In the genomic region with DNA sequence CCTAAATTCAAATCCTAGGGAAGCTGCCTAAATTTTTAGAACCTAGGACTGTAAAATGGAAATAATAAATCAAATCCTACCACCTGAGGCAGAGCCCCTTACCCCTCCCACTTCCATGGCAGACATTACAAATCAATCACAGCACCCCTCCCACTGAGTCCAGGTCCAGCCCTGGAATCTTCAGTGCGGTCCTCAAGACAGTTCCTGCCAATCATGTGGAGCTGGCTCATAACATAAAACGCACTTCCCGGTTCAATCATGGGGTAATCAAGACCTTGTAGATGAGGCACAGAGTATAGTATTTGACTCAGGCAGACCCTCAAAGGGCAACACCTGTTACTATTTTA, we compare ENCODE assay signal across 32 cellular contexts.
"Had no signal": no experiment of that assay in that cellular context is flagged by ENCODE, and none has a peak within 500 bp of the region (broad histone marks: within the 10 kb centered on the region; RNA-seq: fewer than 3 reads in every experiment).

No MANE protein-coding gene starts in this region.

- H3K4me1 ChIP-seq: breast epithelium had no signal

- H3K4me3 ChIP-seq: ascending aorta, body of pancreas, breast epithelium had no signal

- ATAC-seq: activated CD4-positive, alpha-beta T cell treated with anti-CD3 and anti-CD28 coated beads for 36 hours; activated CD4-positive, CD25-positive, alpha-beta regulatory T cell treated with anti-CD3 and anti-CD28 coated beads, Interleukin-2, amount 50 U/mL, for 24 hours; activated CD8-positive, alpha-beta memory T cell treated with anti-CD3 and anti-CD28 coated beads, Interleukin-2, amount 10 ng/mL, durations not matched to agents 7 days and 5 days; activated CD8-positive, alpha-beta T cell treated with anti-CD3 and anti-CD28 coated beads, Interleukin-2, amount 10 ng/mL, durations not matched to agents 7 days and 5 days; activated naive CD8-positive, alpha-beta T cell treated with anti-CD3 and anti-CD28 coated beads, Interleukin-2, amount 50 U/mL, for 24 hours; body of pancreas; T-helper 17 cell; WTC11 had no signal

- H3K9me3 ChIP-seq: ascending aorta, body of pancreas, breast epithelium had no signal

- H3K36me3 ChIP-seq: ascending aorta, brain microvascular endothelial cell, breast epithelium, WERI-Rb-1 had no signal

- H3K4me1 Mint-ChIP-seq: activated CD4-positive, alpha-beta memory T cell treated with anti-CD3 and anti-CD28 coated beads, Interleukin-2, amount 10 ng/mL, durations not matched to agents 7 days and 5 days; activated CD4-positive, alpha-beta T cell treated with anti-CD3 and anti-CD28 coated beads for 36 hours; activated CD4-positive, alpha-beta T cell treated with anti-CD3 and anti-CD28 coated beads, Interleukin-2, amount 10 ng/mL, durations not matched to agents 7 days and 5 days; activated CD8-positive, alpha-beta memory T cell treated with anti-CD3 and anti-CD28 coated beads, Interleukin-2, amount 10 ng/mL, durations not matched to agents 7 days and 5 days; activated naive CD4-positive, alpha-beta T cell treated with anti-CD3 and anti-CD28 coated beads, Interleukin-2, amount 10 ng/mL, durations not matched to agents 7 days and 5 days; activated naive CD4-positive, alpha-beta T cell treated with anti-CD3 and anti-CD28 coated beads, Interleukin-2, amount 50 U/mL, for 24 hours; activated naive CD8-positive, alpha-beta T cell treated with anti-CD3 and anti-CD28 coated beads, Interleukin-2, amount 50 U/mL, for 24 hours had no signal

- H3K27ac Mint-ChIP-seq: activated CD4-positive, alpha-beta memory T cell treated with anti-CD3 and anti-CD28 coated beads, Interleukin-2, amount 10 ng/mL, durations not matched to agents 7 days and 5 days; activated CD4-positive, alpha-beta T cell treated with anti-CD3 and anti-CD28 coated beads for 36 hours; activated CD4-positive, alpha-beta T cell treated with anti-CD3 and anti-CD28 coated beads, Interleukin-2, amount 10 ng/mL, durations not matched to agents 7 days and 5 days; activated CD8-positive, alpha-beta memory T cell treated with anti-CD3 and anti-CD28 coated beads, Interleukin-2, amount 10 ng/mL, durations not matched to agents 7 days and 5 days; activated CD8-positive, alpha-beta T cell treated with anti-CD3 and anti-CD28 coated beads, Interleukin-2, amount 10 ng/mL, durations not matched to agents 7 days and 5 days; activated naive CD4-positive, alpha-beta T cell treated with anti-CD3 and anti-CD28 coated beads, Interleukin-2, amount 10 ng/mL, durations not matched to agents 7 days and 5 days; activated naive CD4-positive, alpha-beta T cell treated with anti-CD3 and anti-CD28 coated beads, Interleukin-2, amount 50 U/mL, for 24 hours; activated naive CD8-positive, alpha-beta T cell treated with anti-CD3 and anti-CD28 coated beads, Interleukin-2, amount 10 ng/mL, durations not matched to agents 7 days and 5 days; activated naive CD8-positive, alpha-beta T cell treated with anti-CD3 and anti-CD28 coated beads, Interleukin-2, amount 50 U/mL, for 24 hours; activated T-cell treated with anti-CD3 and anti-CD28 coated beads, Interleukin-2, amount 50 U/mL, for 24 hours; activated T-helper 2 cell treated with anti-CD3 and anti-CD28 coated beads, Interferon-gamma antibody, Interleukin-2, Interleukin-4, amounts not matched to agents 10 μg/mL and 5 μg/mL and 100 μg/mL, durations not matched to agents 14 hours and 24 hours and 36 hours; T-helper 17 cell; WTC11 had no signal

- H3K27me3 ChIP-seq: ascending aorta, body of pancreas, brain microvascular endothelial cell, breast epithelium had no signal

- H3K4me3 Mint-ChIP-seq: activated CD4-positive, alpha-beta memory T cell treated with anti-CD3 and anti-CD28 coated beads, Interleukin-2, amount 10 ng/mL, durations not matched to agents 7 days and 5 days; activated CD4-positive, alpha-beta T cell treated with anti-CD3 and anti-CD28 coated beads for 36 hours; activated CD4-positive, alpha-beta T cell treated with anti-CD3 and anti-CD28 coated beads, Interleukin-2, amount 10 ng/mL, durations not matched to agents 7 days and 5 days; activated CD8-positive, alpha-beta memory T cell treated with anti-CD3 and anti-CD28 coated beads, Interleukin-2, amount 10 ng/mL, durations not matched to agents 7 days and 5 days; activated CD8-positive, alpha-beta T cell treated with anti-CD3 and anti-CD28 coated beads, Interleukin-2, amount 10 ng/mL, durations not matched to agents 7 days and 5 days; activated naive CD4-positive, alpha-beta T cell treated with anti-CD3 and anti-CD28 coated beads, Interleukin-2, amount 10 ng/mL, durations not matched to agents 7 days and 5 days; activated naive CD4-positive, alpha-beta T cell treated with anti-CD3 and anti-CD28 coated beads, Interleukin-2, amount 50 U/mL, for 24 hours; activated naive CD8-positive, alpha-beta T cell treated with anti-CD3 and anti-CD28 coated beads, Interleukin-2, amount 10 ng/mL, durations not matched to agents 7 days and 5 days; activated naive CD8-positive, alpha-beta T cell treated with anti-CD3 and anti-CD28 coated beads, Interleukin-2, amount 50 U/mL, for 24 hours; activated T-cell treated with anti-CD3 and anti-CD28 coated beads, Interleukin-2, amount 50 U/mL, for 24 hours; T-helper 17 cell; WTC11 had no signal

- H3K27ac ChIP-seq: ascending aorta, body of pancreas, brain microvascular endothelial cell, breast epithelium, WERI-Rb-1 had no signal

- DNase-seq: activated CD4-positive, alpha-beta memory T cell treated with anti-CD3 and anti-CD28 coated beads, Interleukin-2, amount 10 ng/mL, durations not matched to agents 7 days and 5 days; activated CD4-positive, alpha-beta T cell treated with anti-CD3 and anti-CD28 coated beads for 1 hour; activated CD4-positive, alpha-beta T cell treated with anti-CD3 and anti-CD28 coated beads for 36 hours; activated CD4-positive, alpha-beta T cell treated with anti-CD3 and anti-CD28 coated beads for 48 hours; activated CD4-positive, alpha-beta T cell treated with anti-CD3 and anti-CD28 coated beads, Interleukin-2, amount 10 ng/mL, durations not matched to agents 7 days and 5 days; activated CD4-positive, alpha-beta T cell treated with anti-CD3 and anti-CD28 coated beads, Interleukin-2, amount 50 U/mL, for 48 hours; activated CD4-positive, CD25-positive, alpha-beta regulatory T cell; activated CD8-positive, alpha-beta memory T cell treated with anti-CD3 and anti-CD28 coated beads for 24 hours; activated CD8-positive, alpha-beta memory T cell treated with anti-CD3 and anti-CD28 coated beads, Interleukin-2, amount 10 ng/mL, durations not matched to agents 7 days and 5 days; activated CD8-positive, alpha-beta memory T cell treated with anti-CD3 and anti-CD28 coated beads, Interleukin-2, amount 50 U/mL, for 48 hours; activated CD8-positive, alpha-beta T cell treated with anti-CD3 and anti-CD28 coated beads, Interleukin-2, amount 10 ng/mL, durations not matched to agents 7 days and 5 days; activated effector memory CD4-positive, alpha-beta T cell treated with Interleukin-2 at 50 U/mL for 16 hours; activated gamma-delta T cell; activated naive CD4-positive, alpha-beta T cell treated with anti-CD3 and anti-CD28 coated beads, Interleukin-2, amount 10 ng/mL, durations not matched to agents 7 days and 5 days; activated naive CD4-positive, alpha-beta T cell treated with Interleukin-2 at 50 U/mL for 16 hours; activated naive CD8-positive, alpha-beta T cell treated with anti-CD3 and anti-CD28 coated beads, Interleukin-2, amount 50 U/mL, for 24 hours; activated T-cell treated with anti-CD3 and anti-CD28 coated beads, Interleukin-2, amount 50 U/mL, for 24 hours; activated T-cell treated with anti-CD3 and anti-CD28 coated beads, Interleukin-2, amount 50 U/mL, for 48 hours; amygdala; anterior cingulate cortex; body of pancreas; central memory CD4-positive, alpha-beta T cell; T-helper 17 cell; WERI-Rb-1 had no signal

- H3K9me3 Mint-ChIP-seq: activated CD4-positive, alpha-beta memory T cell treated with anti-CD3 and anti-CD28 coated beads, Interleukin-2, amount 10 ng/mL, durations not matched to agents 7 days and 5 days; activated CD4-positive, alpha-beta T cell treated with anti-CD3 and anti-CD28 coated beads, Interleukin-2, amount 10 ng/mL, durations not matched to agents 7 days and 5 days; activated naive CD4-positive, alpha-beta T cell treated with anti-CD3 and anti-CD28 coated beads, Interleukin-2, amount 10 ng/mL, durations not matched to agents 7 days and 5 days; activated naive CD4-positive, alpha-beta T cell treated with anti-CD3 and anti-CD28 coated beads, Interleukin-2, amount 50 U/mL, for 24 hours; activated naive CD8-positive, alpha-beta T cell treated with anti-CD3 and anti-CD28 coated beads, Interleukin-2, amount 10 ng/mL, durations not matched to agents 7 days and 5 days; activated naive CD8-positive, alpha-beta T cell treated with anti-CD3 and anti-CD28 coated beads, Interleukin-2, amount 50 U/mL, for 24 hours; activated T-cell treated with anti-CD3 and anti-CD28 coated beads, Interleukin-2, amount 50 U/mL, for 24 hours; activated T-helper 2 cell treated with anti-CD3 and anti-CD28 coated beads, Interferon-gamma antibody, Interleukin-2, Interleukin-4, amounts not matched to agents 10 μg/mL and 5 μg/mL and 100 μg/mL, durations not matched to agents 14 hours and 24 hours and 36 hours; WTC11 had no signal

- H3K27me3 Mint-ChIP-seq: activated CD4-positive, alpha-beta T cell treated with anti-CD3 and anti-CD28 coated beads for 36 hours; activated naive CD4-positive, alpha-beta T cell treated with anti-CD3 and anti-CD28 coated beads, Interleukin-2, amount 10 ng/mL, durations not matched to agents 7 days and 5 days; activated T-cell treated with anti-CD3 and anti-CD28 coated beads, Interleukin-2, amount 50 U/mL, for 24 hours had no signal

- H3K36me3 Mint-ChIP-seq: activated CD8-positive, alpha-beta memory T cell treated with anti-CD3 and anti-CD28 coated beads, Interleukin-2, amount 10 ng/mL, durations not matched to agents 7 days and 5 days; activated naive CD4-positive, alpha-beta T cell treated with anti-CD3 and anti-CD28 coated beads, Interleukin-2, amount 10 ng/mL, durations not matched to agents 7 days and 5 days; activated naive CD4-positive, alpha-beta T cell treated with anti-CD3 and anti-CD28 coated beads, Interleukin-2, amount 50 U/mL, for 24 hours; activated naive CD8-positive, alpha-beta T cell treated with anti-CD3 and anti-CD28 coated beads, Interleukin-2, amount 10 ng/mL, durations not matched to agents 7 days and 5 days; WTC11 had no signal
